Comparison of ENCODE assay signal across 7 cellular contexts in the genomic region with DNA sequence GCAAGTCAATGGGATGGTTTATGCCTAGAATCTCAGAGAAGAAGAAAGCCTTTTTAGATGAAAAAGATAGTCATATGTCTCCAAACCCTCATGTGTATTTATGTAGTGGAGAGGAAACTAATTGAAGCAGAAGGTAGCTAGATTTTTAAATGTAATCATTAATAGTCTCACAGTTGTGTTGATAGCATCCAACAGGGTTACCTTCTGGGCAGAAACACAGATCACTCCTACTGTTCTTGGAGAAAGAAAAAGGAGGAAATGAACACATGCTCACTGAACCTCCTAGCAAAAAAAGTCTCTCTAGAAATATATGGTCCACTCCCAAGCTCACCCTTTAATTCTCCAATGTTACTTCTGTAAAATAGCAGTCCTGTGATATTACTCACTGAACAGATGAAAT.
"Had no signal": no experiment of that assay in that cellular context is flagged by ENCODE, and none has a peak within 500 bp of the region (broad histone marks: within the 10 kb centered on the region; RNA-seq: fewer than 3 reads in every experiment).

No MANE protein-coding gene starts in this region.

- DNase-seq: GM23248, GOT3, H7, HFFc6, KBM-7 had no signal

- ATAC-seq: HCT116, HepG2 had no signal
